In genomic region chr7:881441-882234, GRCh38 we compare ENCODE assay signal across 1 cellular context.
TF ChIP-seq lines count a peak whose summit lies in the region.

No MANE protein-coding gene starts in this region.

TF ChIP-seq in WTC11, 78 proteins besides CTCF, POLR2A, EP300 and RAD21 (continued from another document):
- no peak for TF ChIP-seq PRDM15 (CRISPR knock-in tag; IDR thresholded peaks at IDR 0.05)
- TF ChIP-seq ZNF671 (CRISPR knock-in tag; IDR thresholded peaks at IDR 0.05) = no peak
- no peak for TF ChIP-seq E2F1 (CRISPR knock-in tag; IDR thresholded peaks at IDR 0.05)
- TF ChIP-seq FOXJ3 (CRISPR knock-in tag; IDR thresholded peaks at IDR 0.05; ENCODE audit: borderline replicate concordance) = no peak
- TF ChIP-seq NFATC4 (CRISPR knock-in tag; IDR thresholded peaks at IDR 0.05) = no peak
- no peak for TF ChIP-seq ZNF532 (CRISPR knock-in tag; IDR thresholded peaks at IDR 0.05; ENCODE audit: borderline replicate concordance)
- TF ChIP-seq FOXP4 (CRISPR knock-in tag; IDR thresholded peaks at IDR 0.05) = no peak
- no peak for TF ChIP-seq SMAD4 (CRISPR knock-in tag; IDR thresholded peaks at IDR 0.05)
- no peak for TF ChIP-seq HMGA2 (CRISPR knock-in tag; IDR thresholded peaks at IDR 0.05)
- no peak for TF ChIP-seq ZNF512 (CRISPR knock-in tag; IDR thresholded peaks at IDR 0.05; ENCODE audit: borderline replicate concordance)
